ENCODE assay signal across 8 cellular contexts in the genomic region with DNA sequence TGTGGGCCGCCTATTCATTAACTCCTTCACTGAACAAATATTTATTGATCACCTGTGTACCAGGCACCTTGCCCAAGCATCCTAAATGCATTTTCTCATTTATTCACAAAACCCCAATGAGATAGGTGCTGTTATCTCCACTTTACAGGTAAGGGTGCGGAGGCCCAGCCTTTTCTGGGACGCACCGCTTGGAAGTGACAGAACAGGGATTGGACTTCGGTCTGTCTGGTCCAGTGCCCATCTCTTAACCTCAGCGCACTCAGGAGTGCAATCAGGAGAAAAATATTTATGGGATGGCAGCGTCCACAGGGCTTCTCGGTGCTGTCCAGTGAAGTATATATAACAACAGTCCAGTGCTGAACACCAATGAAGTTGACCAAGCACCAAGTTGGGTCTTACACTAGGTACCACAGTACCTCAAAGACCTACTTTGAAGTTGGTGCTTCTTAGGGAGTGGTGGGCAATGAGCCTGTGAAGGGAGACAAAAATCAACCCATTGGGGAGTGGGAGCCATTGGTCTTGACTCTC. TPM values are rescaled to one million over a fixed set of nuclear protein-coding genes. Genes with fewer than 3 reads are reported as not detected.
DNase-seq lines count a peak whose midpoint lies in the region; ATAC-seq and TF ChIP-seq lines count a peak whose summit lies in the region.

No MANE protein-coding gene starts in this region.

- H3K79me2 ChIP-seq in ACC112 (ENCODE audit: control insufficient read depth, insufficient read depth, low read length, unreplicated experiment) = no peaks in the 10 kb centered on the region

- ATAC-seq in HG03457 (IDR thresholded peaks at IDR 0.05; ENCODE audit: unreplicated experiment) = no peak
- no peak for ATAC-seq in GM18867 (IDR thresholded peaks at IDR 0.05; ENCODE audit: unreplicated experiment)

- H3K4me1 ChIP-seq in ACC112 (ENCODE audit: control insufficient read depth, insufficient read depth, low read length, unreplicated experiment) (no peaks in the 10 kb centered on the region), colonic mucosa (peaks cover 3% of the 10 kb centered on the region), muscle layer of duodenum (ENCODE audit: control insufficient read depth in 1 of 2, insufficient read depth in 2 of 2, low read length in 2 of 2) (peaks cover 5 to 7% of the 10 kb centered on the region in 2 donors)

- H3K9me3 ChIP-seq in colonic mucosa = no peaks in the 10 kb centered on the region
- no peaks in the 10 kb centered on the region for H3K9me3 ChIP-seq in muscle layer of duodenum (ENCODE audit: control insufficient read depth in 1 of 2, low read length in 2 of 2)

- DNase-seq in Jurkat, Clone E6-1 (ENCODE audit: low read depth, low spot score) = no peak
- DNase-seq in colonic mucosa (peak; percentile 24), HCEC 1CT (no peak), SKM-1 (lab: John Stamatoyannopoulos, UW; ENCODE audit: unreplicated experiment) (no peak)

- H3K4me3 ChIP-seq in ACC112 (ENCODE audit: low read depth, low read length) = peak overlapping the region; percentile 95
- peak overlapping the region; percentile 67 for H3K4me3 ChIP-seq in Jurkat, Clone E6-1 (ENCODE audit: low read length)
- peak overlapping the region; percentile 62 for H3K4me3 ChIP-seq in colonic mucosa
- H3K4me3 ChIP-seq in muscle layer of duodenum (ENCODE audit: low read depth in 1 of 2, low read length in 2 of 2) = peak overlapping the region; percentile 78 to 79

- no peak for TF ChIP-seq CTCF in colonic mucosa (IDR thresholded peaks at IDR 0.05)

- no peaks in the 10 kb centered on the region for H3K36me3 ChIP-seq in ACC112 (ENCODE audit: insufficient read depth, low read length)
- H3K36me3 ChIP-seq in colonic mucosa = no peaks in the 10 kb centered on the region
- H3K36me3 ChIP-seq in muscle layer of duodenum (ENCODE audit: control insufficient read depth in 1 of 2, insufficient read depth in 2 of 2, low read length in 2 of 2) = no peaks in the 10 kb centered on the region

- H3K27ac ChIP-seq in ACC112 (ENCODE audit: low read depth, low read length) (no peak overlapping the region), colonic mucosa (no peak overlapping the region), muscle layer of duodenum (ENCODE audit: low read length) (no peak overlapping the region)

- H3K9ac ChIP-seq in colonic mucosa (ENCODE audit: low read depth in 2 of 2, low read length in 2 of 2) = peak overlapping the region; percentile 13 to 62

- intact Hi-C loops in colonic mucosa (cut with DNase I) = no loop called here

- peak overlapping the region; percentile 96 for H2AFZ ChIP-seq in ACC112 (ENCODE audit: low read length, unreplicated experiment)

- H3K27me3 ChIP-seq in ACC112 (ENCODE audit: insufficient read depth, low read length) = no peaks in the 10 kb centered on the region
- no peaks in the 10 kb centered on the region for H3K27me3 ChIP-seq in colonic mucosa
- H3K27me3 ChIP-seq in muscle layer of duodenum (ENCODE audit: low read depth, low read length) = no peaks in the 10 kb centered on the region

RNA-seq across cellular contexts. Expression of gene GARNL3, which starts 18.9 kb away (rescaled TPM):
- polyA plus RNA-seq in Jurkat, Clone E6-1 (2012; ENCODE audit: insufficient read depth, insufficient read length) = 6.2 TPM
- 1 to 10 TPM; 4.1 to 5.1 TPM for total RNA-seq in colonic mucosa
